In genomic region chr17:18257747-18258355, GRCh38 we compare ENCODE assay signal across 8 cellular contexts. TPM values are rescaled to one million over a fixed set of nuclear protein-coding genes. Genes with fewer than 3 reads are reported as not detected.
A peak's percentile ranks its signal among the peaks of the same experiment; 100 is the strongest.
DNase-seq lines count a peak whose midpoint lies in the region; ATAC-seq lines count a peak whose summit lies in the region.

No MANE protein-coding gene starts in this region.

- DNase-seq in NCI-H2196 (lab: John Stamatoyannopoulos, UW; ENCODE audit: unreplicated experiment): peak; percentile 28
- DNase-seq in NCI-H2196 treated with DMSO at 0.1 percent for 48 hours (lab: John Stamatoyannopoulos, UW; ENCODE audit: unreplicated experiment): no peak
- peak; percentile 77 for DNase-seq in HT1080 (ENCODE audit: low read depth)
- DNase-seq in SKM-1 (lab: John Stamatoyannopoulos, UW; ENCODE audit: unreplicated experiment): peak; percentile 32
- peak; percentile 86 for DNase-seq in left ventricle myocardium superior
- peak in 9 of 10 donors; percentile 44 to 95 (median 74) for DNase-seq in posterior cingulate gyrus
- no peak for DNase-seq in NCI-H524 treated with DMSO at 0.1 percent for 48 hours (lab: John Stamatoyannopoulos, UW)

- intact Hi-C loops in left ventricle myocardium superior (cut with micrococcal nuclease) (no loop called here), posterior cingulate gyrus (cut with DNase I) (no loop called here)

- peak overlapping the region; percentile 85 for H3K27ac ChIP-seq in angular gyrus (ENCODE audit: low read depth, low read length)

- ATAC-seq in left ventricle myocardium superior: peak; percentile 63

RNA-seq across cellular contexts. Expression of gene FLII, which starts 0.7 kb away (rescaled TPM):
- 189 and 191 TPM in 2 replicates for total RNA-seq in HT1080 (2014; rRNA removed; shearing (Covaris generic))
- polyA plus RNA-seq in HT1080 (2015; cell fraction: cytosol; rRNA removed): 80.9 and 105 TPM in 2 replicates
- polyA plus RNA-seq in HT1080 (2015; cell fraction: nucleus; rRNA removed): 232 and 272 TPM in 2 replicates
- total RNA-seq in left ventricle myocardium superior: 292 TPM

RNA-seq across cellular contexts. Expression of gene MIEF2, which starts 2.6 kb away (rescaled TPM):
- total RNA-seq in HT1080 (2014; rRNA removed; shearing (Covaris generic)): 5.7 and 8.1 TPM in 2 replicates
- polyA plus RNA-seq in HT1080 (2015; cell fraction: cytosol; rRNA removed): 4.0 and 5.8 TPM in 2 replicates
- polyA plus RNA-seq in HT1080 (2015; cell fraction: nucleus; rRNA removed): 14.5 and 14.8 TPM in 2 replicates
- total RNA-seq in left ventricle myocardium superior: 32.2 TPM

RNA-seq across cellular contexts. Expression of gene LLGL1, which starts 32.4 kb away (rescaled TPM):
- 36.5 and 39.3 TPM in 2 replicates for total RNA-seq in HT1080 (2014; rRNA removed; shearing (Covaris generic))
- polyA plus RNA-seq in HT1080 (2015; cell fraction: cytosol; rRNA removed): 47.7 and 48.6 TPM in 2 replicates
- polyA plus RNA-seq in HT1080 (2015; cell fraction: nucleus; rRNA removed): 54.8 and 54.9 TPM in 2 replicates
- total RNA-seq in left ventricle myocardium superior: 9.0 TPM

RNA-seq across cellular contexts. Expression of gene TOP3A, which starts 56.9 kb away (rescaled TPM):
- 80.3 and 84.9 TPM in 2 replicates for total RNA-seq in HT1080 (2014; rRNA removed; shearing (Covaris generic))
- polyA plus RNA-seq in HT1080 (2015; cell fraction: cytosol; rRNA removed): 33.4 and 33.7 TPM in 2 replicates
- 76.7 and 79.6 TPM in 2 replicates for polyA plus RNA-seq in HT1080 (2015; cell fraction: nucleus; rRNA removed)
- 10.3 TPM for total RNA-seq in left ventricle myocardium superior

RNA-seq across cellular contexts. Expression of gene SMCR8, which starts 57.2 kb away (rescaled TPM):
- 13.0 and 15.4 TPM in 2 replicates for total RNA-seq in HT1080 (2014; rRNA removed; shearing (Covaris generic))
- polyA plus RNA-seq in HT1080 (2015; cell fraction: cytosol; rRNA removed): 6.6 and 8.4 TPM in 2 replicates
- 12.1 and 13.8 TPM in 2 replicates for polyA plus RNA-seq in HT1080 (2015; cell fraction: nucleus; rRNA removed)
- total RNA-seq in left ventricle myocardium superior: 13.1 TPM

Comparison
In these comparisons a context has a peak if more than half of its experiments do, and no peak if none do; other contexts are left out.
1. DNase-seq: peak in NCI-H2196 (single experiment), HT1080 (single experiment), SKM-1 (single experiment), left ventricle myocardium superior (single experiment) and posterior cingulate gyrus (9 of 10); none in NCI-H2196 treated with DMSO at 0.1 percent for 48 hours (single experiment) and NCI-H524 treated with DMSO at 0.1 percent for 48 hours (single experiment).